ENCODE assay signal across 9 cellular contexts in the genomic region with DNA sequence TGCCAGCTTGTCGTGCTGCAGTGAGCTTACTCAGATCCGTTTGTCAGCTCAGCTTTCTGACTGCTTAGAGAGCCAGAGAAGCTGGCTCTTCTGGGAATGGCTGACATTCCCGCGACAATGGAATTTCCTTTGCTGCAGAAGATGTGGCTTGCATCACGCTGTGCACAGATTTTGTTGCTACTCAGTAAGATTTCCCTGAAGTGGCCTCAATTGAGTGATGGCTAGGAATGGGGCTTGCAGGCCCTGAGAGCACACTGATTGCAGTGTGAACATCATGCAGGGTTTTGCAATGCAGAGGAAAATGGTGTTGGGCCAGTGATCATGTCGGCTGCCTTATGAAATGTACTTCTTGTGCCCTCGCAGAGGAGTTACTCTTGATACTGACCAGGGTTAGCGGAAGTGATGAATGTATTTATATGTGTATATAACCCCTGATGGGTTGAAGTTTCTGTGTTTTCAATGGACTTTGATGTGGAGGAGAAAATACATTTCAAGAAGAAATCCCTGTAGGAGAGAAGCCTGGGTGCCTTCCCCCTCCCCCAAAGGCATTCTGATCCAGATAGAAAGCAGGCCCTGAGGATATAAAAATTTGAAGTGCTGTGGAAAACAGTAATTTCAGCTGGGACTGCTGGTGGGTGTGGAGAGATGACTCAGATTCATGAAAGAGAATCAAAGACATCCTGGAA.
DNase-seq lines count a peak whose midpoint lies in the region; ATAC-seq and TF ChIP-seq lines count a peak whose summit lies in the region.
"Had no signal": no experiment of that assay in that cellular context is flagged by ENCODE, and none has a peak within 500 bp of the region (broad histone marks: within the 10 kb centered on the region; RNA-seq: fewer than 3 reads in every experiment).

No MANE protein-coding gene starts in this region.

- H3K4me1 ChIP-seq in MM.1S (ENCODE audit: low read length), result no peaks in the 10 kb centered on the region

- no peak overlapping the region for H3K27ac Mint-ChIP-seq in activated T-cell treated with anti-CD3 and anti-CD28 coated beads, Interleukin-2, amount 50 U/mL, for 72 hours

- H2AFZ ChIP-seq in MM.1S (ENCODE audit: low read length), result no peak overlapping the region

- in situ Hi-C loops in astrocyte of the spinal cord (cut with HindIII; ENCODE audit: low sequenced_read_pairs), result no loop called here

- H3K27ac ChIP-seq in MM.1S (ENCODE audit: low read length), result no peak overlapping the region
- H3K27ac ChIP-seq: KMS-11 had no signal

- no peaks in the 10 kb centered on the region for H4K20me1 ChIP-seq in MM.1S (ENCODE audit: insufficient read depth, low read length)

- no peak overlapping the region for H3K4me3 Mint-ChIP-seq in activated T-cell treated with anti-CD3 and anti-CD28 coated beads, Interleukin-2, amount 50 U/mL, for 72 hours

- H3K4me2 ChIP-seq in MM.1S (ENCODE audit: low read depth, low read length), result no peak overlapping the region
- H3K4me2 ChIP-seq: KMS-11 had no signal

- intact Hi-C loops in sciatic nerve (cut with DNase I), result no loop called here

- H3K36me3 ChIP-seq in MM.1S (replicated peaks; ENCODE audit: insufficient read depth, low read length), result no peaks in the 10 kb centered on the region

- no peaks in the 10 kb centered on the region for H3K27me3 ChIP-seq in MM.1S (replicated peaks; ENCODE audit: insufficient read depth, low read length)

- no peaks in the 10 kb centered on the region for H3F3A ChIP-seq in MM.1S (ENCODE audit: insufficient read depth, low read length)

- H3K9ac ChIP-seq in MM.1S (ENCODE audit: low read length), result no peak overlapping the region
- H3K9ac ChIP-seq: KMS-11 had no signal

- H3K27me3 Mint-ChIP-seq in activated T-cell treated with anti-CD3 and anti-CD28 coated beads, Interleukin-2, amount 50 U/mL, for 72 hours (ENCODE audit: low read depth), result no peaks in the 10 kb centered on the region

- TF ChIP-seq CTCF in astrocyte of the spinal cord (IDR thresholded peaks at IDR 0.05; ENCODE audit: low read depth, low read length), result no peak
- no peak for TF ChIP-seq CTCF in MM.1S (IDR thresholded peaks at IDR 0.05; ENCODE audit: low read length)

- no peaks in the 10 kb centered on the region for H3K79me2 ChIP-seq in MM.1S (ENCODE audit: low read length)

- ATAC-seq in sciatic nerve (peak; percentile 70), HG02759 (IDR thresholded peaks at IDR 0.05; ENCODE audit: unreplicated experiment) (no peak)
- ATAC-seq in activated T-cell treated with anti-CD3 and anti-CD28 coated beads, Interleukin-2, amount 50 U/mL, for 72 hours (replicated peaks in 1 of 2), result no peak

- H3K4me1 Mint-ChIP-seq in activated T-cell treated with anti-CD3 and anti-CD28 coated beads, Interleukin-2, amount 50 U/mL, for 72 hours (ENCODE audit: low read depth), result no peaks in the 10 kb centered on the region

- peaks cover 0 to 2% of the 10 kb centered on the region in 2 donors for H3K9me3 Mint-ChIP-seq in activated T-cell treated with anti-CD3 and anti-CD28 coated beads, Interleukin-2, amount 50 U/mL, for 72 hours

- DNase-seq in GM04504 (ENCODE audit: low read depth) (peak; percentile 88), astrocyte of the spinal cord (ENCODE audit: low read depth, low spot score) (peak; percentile 95), hepatic stellate cell (ENCODE audit: low spot score) (peak; percentile 37), sciatic nerve (ENCODE audit: low spot score) (no peak), MM.1S (no peak), NCI-H1930 (lab: John Stamatoyannopoulos, UW) (no peak)
- no peak for DNase-seq in activated T-cell treated with anti-CD3 and anti-CD28 coated beads, Interleukin-2, amount 50 U/mL, for 72 hours

- no peak overlapping the region for H3K4me3 ChIP-seq in astrocyte of the spinal cord (ENCODE audit: low read depth, low read length)
- no peak overlapping the region for H3K4me3 ChIP-seq in MM.1S (ENCODE audit: low read length)

- H3K9me3 ChIP-seq in MM.1S (replicated peaks; ENCODE audit: insufficient read depth, low read length), result no peaks in the 10 kb centered on the region

- H3K9me2 ChIP-seq in MM.1S (replicated peaks; ENCODE audit: insufficient read depth, low read length), result no peaks in the 10 kb centered on the region

- H3K36me3 Mint-ChIP-seq in activated T-cell treated with anti-CD3 and anti-CD28 coated beads, Interleukin-2, amount 50 U/mL, for 72 hours (ENCODE audit: insufficient read depth in 2 of 2), result no peaks in the 10 kb centered on the region

Comparison
In these comparisons a context has a peak if more than half of its experiments do, and no peak if none do; other contexts are left out.
1. DNase-seq: peak in GM04504 (single experiment), astrocyte of the spinal cord (single experiment) and hepatic stellate cell (single experiment); none in sciatic nerve (single experiment), MM.1S (single experiment), NCI-H1930 (0 of 2) and activated T-cell treated with anti-CD3 and anti-CD28 coated beads, Interleukin-2, amount 50 U/mL, for 72 hours (0 of 2).